In genomic region chr5:10518352-10518751, GRCh38 we compare ENCODE assay signal across 1 cellular context.
TF ChIP-seq lines count a peak whose summit lies in the region.

No MANE protein-coding gene starts in this region.

TF ChIP-seq in endothelial cell of umbilical vein, 7 proteins besides CTCF, POLR2A, EP300 and RAD21 (continued from another document):
- no peak for TF ChIP-seq FOS (IDR thresholded peaks at IDR 0.05; ENCODE audit: borderline replicate concordance, insufficient read depth, low read length)
